Comparison of ENCODE assay signal across 9 cellular contexts in genomic region chr15:40435331-40436089, GRCh38. TPM values are rescaled to one million over a fixed set of nuclear protein-coding genes. Genes with fewer than 3 reads are reported as not detected.
DNase-seq lines count a peak whose midpoint lies in the region; ATAC-seq, FAIRE-seq and TF ChIP-seq lines count a peak whose summit lies in the region.
"Had no signal": no experiment of that assay in that cellular context is flagged by ENCODE, and none has a peak within 500 bp of the region (broad histone marks: within the 10 kb centered on the region; RNA-seq: fewer than 3 reads in every experiment).

No MANE protein-coding gene starts in this region.

- no peaks in the 10 kb centered on the region for H3K9me3 ChIP-seq in heart left ventricle
- no peaks in the 10 kb centered on the region for H3K9me3 ChIP-seq in upper lobe of right lung
- no peaks in the 10 kb centered on the region for H3K9me3 ChIP-seq in PC-9 (ENCODE audit: insufficient read depth, low read depth)

- FAIRE-seq in H54 (lab: Jason Lieb, UNC) = no peak

- CTCF ChIA-PET in PC-9 (lab: Charles Lee) = no interaction called here

- no peaks in the 10 kb centered on the region for H3K79me2 ChIP-seq in PC-9 (ENCODE audit: low read depth)

- H3K4me2 ChIP-seq in PC-9 = no peak overlapping the region

- BruUV-seq in PC-9 (replicated peaks; lab: Mats Ljungman, UMichigan) = no TSS peak

- H3K4me3 Mint-ChIP-seq in naive thymus-derived CD8-positive, alpha-beta T cell = peak overlapping the region; percentile 59 to 88 (median 80)

- H3F3A ChIP-seq in PC-9 (ENCODE audit: insufficient read depth, low read depth) = peaks cover 6% of the 10 kb centered on the region; the same call in 1 of the 2 replicates

- H3K36me3 ChIP-seq in heart left ventricle (no peaks in the 10 kb centered on the region), upper lobe of right lung (no peaks in the 10 kb centered on the region), PC-9 (ENCODE audit: low read depth) (no peaks in the 10 kb centered on the region)

- H3K4me3 ChIP-seq in heart left ventricle = peak overlapping the region in 11 of 12 donors; percentile 19 to 54 (median 48)
- peak overlapping the region; percentile 21 to 68 (median 48) for H3K4me3 ChIP-seq in dorsolateral prefrontal cortex
- peak overlapping the region; percentile 33 for H3K4me3 ChIP-seq in upper lobe of right lung
- H3K4me3 ChIP-seq in PC-9 = no peak overlapping the region

- no peaks in the 10 kb centered on the region for H3K9me3 Mint-ChIP-seq in naive thymus-derived CD8-positive, alpha-beta T cell

- TF ChIP-seq CTCF in heart left ventricle (IDR thresholded peaks at IDR 0.05) (no peak), dorsolateral prefrontal cortex (IDR thresholded peaks at IDR 0.05 in 54 of 56, conservative IDR thresholded peaks at IDR 0.05 in 2 of 56; ENCODE audit: low read depth in 1 of 56, partially characterized antibody in 56 of 56) (no peak), upper lobe of right lung (IDR thresholded peaks at IDR 0.05) (no peak), PC-9 (conservative IDR thresholded peaks at IDR 0.05) (no peak)

- peaks cover 27 to 42% (median 38%) of the 10 kb centered on the region in 4 donors for H3K4me1 Mint-ChIP-seq in naive thymus-derived CD8-positive, alpha-beta T cell

- DNase-seq in heart left ventricle = peak in 1 of 5 donors; percentile 56
- no peak for DNase-seq in Right ventricle myocardium inferior (ENCODE audit: missing footprints)
- no peak for DNase-seq in dorsolateral prefrontal cortex
- DNase-seq in naive thymus-derived CD8-positive, alpha-beta T cell = no peak
- no peak for DNase-seq in upper lobe of right lung
- DNase-seq in NCI-H2029 treated with DMSO at 0.1 percent for 48 hours (lab: John Stamatoyannopoulos, UW) = no peak
- DNase-seq in H54 (ENCODE audit: insufficient read length, low spot score) = no peak
- no peak for DNase-seq in PC-9
- DNase-seq: activated CD4-positive, alpha-beta T cell treated with anti-CD3 and anti-CD28 coated beads, Interleukin-2, amount 50 U/mL, for 4 hours had no signal

- ATAC-seq in heart left ventricle (no peak), Right ventricle myocardium inferior (no peak), upper lobe of right lung (no peak)
- ATAC-seq in naive thymus-derived CD8-positive, alpha-beta T cell = peak; percentile 18 to 23

- no peak overlapping the region for H3K27ac ChIP-seq in heart left ventricle
- peak overlapping the region in 2 of 59 donors; percentile 6 to 55 for H3K27ac ChIP-seq in dorsolateral prefrontal cortex
- no peak overlapping the region for H3K27ac ChIP-seq in upper lobe of right lung
- no peak overlapping the region for H3K27ac ChIP-seq in PC-9

- intact Hi-C loops in heart left ventricle (cut with DNase I) = no loop called here
- intact Hi-C loops in Right ventricle myocardium inferior (cut with DNase I) = no loop called here
- intact Hi-C loops in dorsolateral prefrontal cortex (cut with DNase I) = loop anchor here in 1 of 2 donors (10.0 kb wide), 1 partner anchor 391 kb away; no protein-coding TSS in a partner anchor
- intact Hi-C loops in upper lobe of right lung (cut with DNase I) = no loop called here
- intact Hi-C loops in PC-9 (cut with micrococcal nuclease; ENCODE audit: unreplicated experiment) = no loop called here

- WGBS in heart left ventricle, 4 donors = 28 to 40% (median 32%) methylated on average over 26 of the region's 26 CpGs

- H3K27ac Mint-ChIP-seq in naive thymus-derived CD8-positive, alpha-beta T cell = peak overlapping the region in 4 of 10 donors; percentile 19 to 59 (median 44)

- no peaks in the 10 kb centered on the region for H3K9me2 ChIP-seq in PC-9 (ENCODE audit: insufficient read depth)

- H3K27me3 ChIP-seq in heart left ventricle = peaks cover 0 to 44% (median 13%) of the 10 kb centered on the region in 9 donors
- peaks cover 0 to 12% (median 0%) of the 10 kb centered on the region in 45 donors for H3K27me3 ChIP-seq in dorsolateral prefrontal cortex
- peaks cover 30% of the 10 kb centered on the region for H3K27me3 ChIP-seq in upper lobe of right lung
- no peaks in the 10 kb centered on the region for H3K27me3 ChIP-seq in PC-9 (ENCODE audit: insufficient read depth, low read depth)

- H3K27me3 Mint-ChIP-seq in naive thymus-derived CD8-positive, alpha-beta T cell = peaks cover 7 to 36% (median 18%) of the 10 kb centered on the region in 5 donors

- TF ChIP-seq POLR2A in heart left ventricle (IDR thresholded peaks at IDR 0.05) = no peak
- no peak for TF ChIP-seq POLR2A in H54 (IDR thresholded peaks at IDR 0.05; ENCODE audit: low read depth, low read length)

- no peak overlapping the region for H2AFZ ChIP-seq in PC-9

- H3K4me1 ChIP-seq in heart left ventricle (peaks cover 9 to 49% (median 26%) of the 10 kb centered on the region in 12 donors), upper lobe of right lung (peaks cover 24% of the 10 kb centered on the region), PC-9 (replicated peaks; ENCODE audit: insufficient read depth) (peaks cover 9% of the 10 kb centered on the region; the same call in 1 of the 2 replicates)

- no peaks in the 10 kb centered on the region for H3K36me3 Mint-ChIP-seq in naive thymus-derived CD8-positive, alpha-beta T cell

- POLR2A ChIA-PET in naive thymus-derived CD8-positive, alpha-beta T cell (lab: Charles Lee) = interaction anchor here (0.7 to 1.9 kb wide), 5 partner anchors 16 to 68 kb away, joined by 3 to 6 read pairs (median 3); partner anchors contain the start of gene IVD
- POLR2A ChIA-PET in PC-9 (lab: Charles Lee; ENCODE audit: unreplicated experiment) = no interaction called here

- H4K20me1 ChIP-seq in PC-9 (ENCODE audit: insufficient read depth) = no peaks in the 10 kb centered on the region

RNA-seq across cellular contexts. Expression of gene BAHD1, which starts 5.2 kb away (rescaled TPM):
- total RNA-seq in heart left ventricle = 10 to 100 TPM; 12.8 to 28.4 (median 16.1) TPM
- 10 to 100 TPM in 1 of 2 donors, 1 to 10 TPM in 1; 7.8 to 17.3 TPM for polyA plus RNA-seq in heart left ventricle
- total RNA-seq in Right ventricle myocardium inferior = 17.7 TPM
- 10 to 100 TPM; 16.2 to 33.8 (median 21.3) TPM for total RNA-seq in dorsolateral prefrontal cortex
- 10 to 100 TPM; 37.1 to 37.6 TPM for total RNA-seq in naive thymus-derived CD8-positive, alpha-beta T cell
- 1 to 10 TPM; 1.5 to 3.3 (median 1.7) TPM for polyA plus RNA-seq in naive thymus-derived CD8-positive, alpha-beta T cell
- total RNA-seq in upper lobe of right lung = 29.8 TPM
- total RNA-seq in PC-9 (2021) = 17.3 and 19.1 TPM in 2 replicates

RNA-seq across cellular contexts. Expression of gene IVD, which starts 29.9 kb away (rescaled TPM):
- total RNA-seq in heart left ventricle (100 to 1,000 TPM in 4 of 9 donors, 10 to 100 TPM in 5; 72.1 to 130 (median 99.8) TPM), Right ventricle myocardium inferior (88.6 TPM), dorsolateral prefrontal cortex (100 to 1,000 TPM in 22 of 120 experiments, 10 to 100 TPM in 98; 64.9 to 126 (median 91.0) TPM), upper lobe of right lung (115 TPM), PC-9 (2021) (82.5 and 83.7 TPM in 2 replicates)
- polyA plus RNA-seq in heart left ventricle = 10 to 100 TPM; 52.9 to 56.2 TPM
- total RNA-seq in naive thymus-derived CD8-positive, alpha-beta T cell = 100 to 1,000 TPM; 120 TPM
- 10 to 100 TPM; 48.2 to 77.7 (median 49.5) TPM for polyA plus RNA-seq in naive thymus-derived CD8-positive, alpha-beta T cell

RNA-seq across cellular contexts. Expression of gene CHST14, which starts 35.3 kb away (rescaled TPM):
- total RNA-seq in heart left ventricle (10 to 100 TPM in 3 of 9 donors, 1 to 10 TPM in 6; 6.4 to 10.8 (median 8.6) TPM), Right ventricle myocardium inferior (7.6 TPM), dorsolateral prefrontal cortex (1 to 10 TPM; 2.2 to 8.4 (median 3.9) TPM), upper lobe of right lung (14.1 TPM), PC-9 (2021) (30.6 and 34.3 TPM in 2 replicates)
- polyA plus RNA-seq in heart left ventricle = 1 to 10 TPM; 6.0 to 6.2 TPM
- 1 to 10 TPM; 8.2 to 9.8 TPM for total RNA-seq in naive thymus-derived CD8-positive, alpha-beta T cell
- polyA plus RNA-seq in naive thymus-derived CD8-positive, alpha-beta T cell = 1 to 10 TPM in 1 of 3 donors, under 1 TPM in 2; 0.74 to 1.2 (median 0.77) TPM

RNA-seq across cellular contexts. Expression of gene KNSTRN, which starts 53.0 kb away (rescaled TPM):
- total RNA-seq in heart left ventricle (10 to 100 TPM in 4 of 9 donors, 1 to 10 TPM in 5; 8.9 to 20.1 (median 9.9) TPM), Right ventricle myocardium inferior (8.5 TPM), dorsolateral prefrontal cortex (10 to 100 TPM; 11.7 to 44.5 (median 19.1) TPM), upper lobe of right lung (18.1 TPM), PC-9 (2021) (85.2 and 95.6 TPM in 2 replicates)
- polyA plus RNA-seq in heart left ventricle = 10 to 100 TPM in 1 of 2 donors, 1 to 10 TPM in 1; 8.0 to 16.7 TPM
- total RNA-seq in naive thymus-derived CD8-positive, alpha-beta T cell = 1 to 10 TPM; 8.4 to 8.8 TPM
- polyA plus RNA-seq in naive thymus-derived CD8-positive, alpha-beta T cell = 1 to 10 TPM; 2.1 to 2.8 (median 2.4) TPM

Comparison
In these comparisons a context has a peak if more than half of its experiments do, and no peak if none do; other contexts are left out.
1. ATAC-seq: peak in naive thymus-derived CD8-positive, alpha-beta T cell (2 of 2); none in heart left ventricle (0 of 4), Right ventricle myocardium inferior (single experiment) and upper lobe of right lung (single experiment).